ENCODE assay signal across 20 cellular contexts in the genomic region with DNA sequence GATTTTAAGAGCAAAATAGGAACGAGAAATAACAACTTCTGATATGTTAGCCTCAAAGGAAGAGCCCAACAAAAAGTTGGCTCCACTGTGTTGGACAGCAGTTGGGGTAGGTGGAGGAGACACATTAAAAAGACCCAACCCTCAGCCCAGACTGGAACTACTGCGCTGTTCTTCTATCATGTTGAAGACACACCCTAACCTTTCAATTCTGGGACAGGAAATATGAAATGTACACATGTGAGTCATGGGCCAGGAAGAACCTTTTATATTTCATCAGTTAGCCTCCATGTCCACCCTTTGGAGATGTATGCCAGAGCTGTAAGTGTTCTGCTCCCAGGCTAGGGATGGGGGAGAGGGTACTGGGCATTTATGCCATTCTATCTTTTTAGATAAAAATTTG. TPM values are rescaled to one million over a fixed set of nuclear protein-coding genes. Genes with fewer than 3 reads are reported as not detected.
DNase-seq lines count a peak whose midpoint lies in the region; ATAC-seq and TF ChIP-seq lines count a peak whose summit lies in the region.
"Had no signal": no experiment of that assay in that cellular context is flagged by ENCODE, and none has a peak within 500 bp of the region (broad histone marks: within the 10 kb centered on the region; RNA-seq: fewer than 3 reads in every experiment).

No MANE protein-coding gene starts in this region.

- ATAC-seq in mucosa of descending colon (peak; percentile 98), HG02938 (IDR thresholded peaks at IDR 0.05; ENCODE audit: unreplicated experiment) (no peak)
- ATAC-seq: left ventricle myocardium superior, right cardiac atrium, SK-N-SH treated with all-trans-retinoic acid at 6 μM for 48 hours had no signal

- H3K4me3 Mint-ChIP-seq in activated CD4-positive, alpha-beta memory T cell treated with anti-CD3 and anti-CD28 coated beads, Interleukin-2, amount 10 ng/mL, durations not matched to agents 7 days and 5 days: no peak overlapping the region
- no peak overlapping the region for H3K4me3 Mint-ChIP-seq in activated CD4-positive, alpha-beta memory T cell treated with anti-CD3 and anti-CD28 coated beads for 36 hours
- H3K4me3 Mint-ChIP-seq in activated T-helper 2 cell treated with anti-CD3 and anti-CD28 coated beads, Interferon-gamma antibody, Interleukin-2, Interleukin-4, amounts not matched to agents 10 μg/mL and 5 μg/mL and 100 μg/mL, durations not matched to agents 14 hours and 24 hours and 36 hours (ENCODE audit: low read depth): peak overlapping the region; percentile 9
- H3K4me3 Mint-ChIP-seq: CD4-positive, CD25-positive, alpha-beta regulatory T cell had no signal

- no peaks in the 10 kb centered on the region for H3K9me3 ChIP-seq in mucosa of descending colon
- H3K9me3 ChIP-seq: Peyer's patch, vagina had no signal

- no peaks in the 10 kb centered on the region for H3K27me3 Mint-ChIP-seq in activated CD4-positive, alpha-beta memory T cell treated with anti-CD3 and anti-CD28 coated beads, Interleukin-2, amount 10 ng/mL, durations not matched to agents 7 days and 5 days
- H3K27me3 Mint-ChIP-seq in activated CD4-positive, alpha-beta memory T cell treated with anti-CD3 and anti-CD28 coated beads for 36 hours: no peaks in the 10 kb centered on the region
- peaks cover 1% of the 10 kb centered on the region for H3K27me3 Mint-ChIP-seq in activated T-helper 2 cell treated with anti-CD3 and anti-CD28 coated beads, Interferon-gamma antibody, Interleukin-2, Interleukin-4, amounts not matched to agents 10 μg/mL and 5 μg/mL and 100 μg/mL, durations not matched to agents 14 hours and 24 hours and 36 hours (ENCODE audit: low read depth)
- H3K27me3 Mint-ChIP-seq: CD4-positive, CD25-positive, alpha-beta regulatory T cell had no signal

- DNase-seq in activated CD4-positive, alpha-beta memory T cell treated with anti-CD3 and anti-CD28 coated beads, Interleukin-2, amount 10 ng/mL, durations not matched to agents 7 days and 5 days: no peak
- DNase-seq in activated CD4-positive, alpha-beta memory T cell treated with anti-CD3 and anti-CD28 coated beads for 36 hours: no peak
- DNase-seq in HT-29 (ENCODE audit: low spot score) (peak; percentile 39), mucosa of descending colon (no peak), amniotic stem cell (lab: John Stamatoyannopoulos, UW) (no peak), activated gamma-delta T cell (lab: John Stamatoyannopoulos, UW) (no peak)
- no peak for DNase-seq in activated T-helper 2 cell treated with anti-CD3 and anti-CD28 coated beads, Interferon-gamma antibody, Interleukin-2, Interleukin-4, amounts not matched to agents 10 μg/mL and 5 μg/mL and 100 μg/mL, durations not matched to agents 14 hours and 24 hours and 36 hours (ENCODE audit: low spot score)
- DNase-seq: activated effector memory CD4-positive, alpha-beta T cell treated with anti-CD3 and anti-CD28 coated beads, Interleukin-2, amount 50 U/mL, for 16 hours; left ventricle myocardium superior; NCI-H1048; NCI-H2107; NCI-H82; Peyer's patch; right cardiac atrium had no signal

- CTCF ChIA-PET in activated CD4-positive, alpha-beta memory T cell treated with anti-CD3 and anti-CD28 coated beads, Interleukin-2, amount 10 ng/mL, durations not matched to agents 7 days and 5 days (lab: Charles Lee): interaction anchor here (5.4 kb wide), 1 partner anchor 272 kb away, joined by 71 read pairs; the partner anchor contains the start of gene STEAP1
- CTCF ChIA-PET in activated CD4-positive, alpha-beta memory T cell treated with anti-CD3 and anti-CD28 coated beads for 36 hours (lab: Charles Lee): interaction anchor here (7.1 kb wide), 1 partner anchor 272 kb away, joined by 101 read pairs; the partner anchor contains the start of gene STEAP1

- no peak overlapping the region for H3K4me3 ChIP-seq in mucosa of descending colon
- H3K4me3 ChIP-seq: Peyer's patch, vagina had no signal

- POLR2A ChIA-PET in activated CD4-positive, alpha-beta memory T cell treated with anti-CD3 and anti-CD28 coated beads, Interleukin-2, amount 10 ng/mL, durations not matched to agents 7 days and 5 days (lab: Charles Lee): no interaction called here
- POLR2A ChIA-PET in activated CD4-positive, alpha-beta memory T cell treated with anti-CD3 and anti-CD28 coated beads for 36 hours (lab: Charles Lee): interaction anchor here (1.3 kb wide), 1 partner anchor 22 kb away, joined by 6 read pairs; the partner anchor contains the start of gene CLDN12

- intact Hi-C loops in activated CD4-positive, alpha-beta memory T cell treated with anti-CD3 and anti-CD28 coated beads for 36 hours (cut with micrococcal nuclease): loop anchor here (1.0 to 5.0 kb wide), 4 partner anchors 22 to 188 kb away; partner anchors contain the start of genes CFAP69, CLDN12 and GTPBP10
- intact Hi-C loops in activated T-helper 2 cell treated with anti-CD3 and anti-CD28 coated beads, Interferon-gamma antibody, Interleukin-2, Interleukin-4, amounts not matched to agents 10 μg/mL and 5 μg/mL and 100 μg/mL, durations not matched to agents 14 hours and 24 hours and 36 hours (cut with micrococcal nuclease): loop anchor here (1.0 to 10.0 kb wide), 6 partner anchors 22 to 1421 kb away; partner anchors contain the start of genes CLDN12 and GTPBP10
- intact Hi-C loops in mucosa of descending colon (cut with DNase I, micrococcal nuclease): no loop called here

- no peak for TF ChIP-seq CTCF in mucosa of descending colon (IDR thresholded peaks at IDR 0.05)

- peaks cover 20% of the 10 kb centered on the region for H3K4me1 Mint-ChIP-seq in activated CD4-positive, alpha-beta memory T cell treated with anti-CD3 and anti-CD28 coated beads, Interleukin-2, amount 10 ng/mL, durations not matched to agents 7 days and 5 days
- H3K4me1 Mint-ChIP-seq in activated CD4-positive, alpha-beta memory T cell treated with anti-CD3 and anti-CD28 coated beads for 36 hours (ENCODE audit: low read depth): peaks cover 15% of the 10 kb centered on the region
- peaks cover 29% of the 10 kb centered on the region for H3K4me1 Mint-ChIP-seq in activated T-helper 2 cell treated with anti-CD3 and anti-CD28 coated beads, Interferon-gamma antibody, Interleukin-2, Interleukin-4, amounts not matched to agents 10 μg/mL and 5 μg/mL and 100 μg/mL, durations not matched to agents 14 hours and 24 hours and 36 hours (ENCODE audit: low read depth)

- H3K27ac Mint-ChIP-seq in activated CD4-positive, alpha-beta memory T cell treated with anti-CD3 and anti-CD28 coated beads, Interleukin-2, amount 10 ng/mL, durations not matched to agents 7 days and 5 days: peak overlapping the region; percentile 60
- no peak overlapping the region for H3K27ac Mint-ChIP-seq in activated CD4-positive, alpha-beta memory T cell treated with anti-CD3 and anti-CD28 coated beads for 36 hours
- H3K27ac Mint-ChIP-seq in activated T-helper 2 cell treated with anti-CD3 and anti-CD28 coated beads, Interferon-gamma antibody, Interleukin-2, Interleukin-4, amounts not matched to agents 10 μg/mL and 5 μg/mL and 100 μg/mL, durations not matched to agents 14 hours and 24 hours and 36 hours: peak overlapping the region; percentile 80
- H3K27ac Mint-ChIP-seq: CD4-positive, CD25-positive, alpha-beta regulatory T cell had no signal

- no peaks in the 10 kb centered on the region for H3K9me3 Mint-ChIP-seq in activated CD4-positive, alpha-beta memory T cell treated with anti-CD3 and anti-CD28 coated beads, Interleukin-2, amount 10 ng/mL, durations not matched to agents 7 days and 5 days
- no peaks in the 10 kb centered on the region for H3K9me3 Mint-ChIP-seq in activated CD4-positive, alpha-beta memory T cell treated with anti-CD3 and anti-CD28 coated beads for 36 hours
- no peaks in the 10 kb centered on the region for H3K9me3 Mint-ChIP-seq in activated T-helper 2 cell treated with anti-CD3 and anti-CD28 coated beads, Interferon-gamma antibody, Interleukin-2, Interleukin-4, amounts not matched to agents 10 μg/mL and 5 μg/mL and 100 μg/mL, durations not matched to agents 14 hours and 24 hours and 36 hours
- H3K9me3 Mint-ChIP-seq: CD4-positive, CD25-positive, alpha-beta regulatory T cell had no signal

- H3K36me3 Mint-ChIP-seq in activated CD4-positive, alpha-beta memory T cell treated with anti-CD3 and anti-CD28 coated beads, Interleukin-2, amount 10 ng/mL, durations not matched to agents 7 days and 5 days (ENCODE audit: low read depth): no peaks in the 10 kb centered on the region
- H3K36me3 Mint-ChIP-seq in activated CD4-positive, alpha-beta memory T cell treated with anti-CD3 and anti-CD28 coated beads for 36 hours: no peaks in the 10 kb centered on the region
- H3K36me3 Mint-ChIP-seq in activated T-helper 2 cell treated with anti-CD3 and anti-CD28 coated beads, Interferon-gamma antibody, Interleukin-2, Interleukin-4, amounts not matched to agents 10 μg/mL and 5 μg/mL and 100 μg/mL, durations not matched to agents 14 hours and 24 hours and 36 hours (ENCODE audit: low read depth): no peaks in the 10 kb centered on the region
- H3K36me3 Mint-ChIP-seq: CD4-positive, CD25-positive, alpha-beta regulatory T cell had no signal

- no peaks in the 10 kb centered on the region for H3K4me1 ChIP-seq in mucosa of descending colon (ENCODE audit: low read depth)
- H3K4me1 ChIP-seq: Peyer's patch, vagina had no signal

- H3K36me3 ChIP-seq in mucosa of descending colon (ENCODE audit: low read depth): no peaks in the 10 kb centered on the region
- H3K36me3 ChIP-seq: Peyer's patch, vagina had no signal

RNA-seq across cellular contexts. Expression of gene CLDN12, which starts 22.1 kb away (rescaled TPM):
- 1 to 10 TPM; 6.0 to 6.7 TPM for total RNA-seq in activated CD4-positive, alpha-beta memory T cell treated with anti-CD3 and anti-CD28 coated beads, Interleukin-2, amount 10 ng/mL, durations not matched to agents 7 days and 5 days
- total RNA-seq in activated CD4-positive, alpha-beta memory T cell treated with anti-CD3 and anti-CD28 coated beads for 36 hours: 1 to 10 TPM; 6.9 to 8.3 TPM
- 34.5 and 56.8 TPM in 2 replicates for total RNA-seq in HT-29 (2014; rRNA removed; shearing (Covaris generic))
- total RNA-seq in activated T-helper 2 cell treated with anti-CD3 and anti-CD28 coated beads, Interferon-gamma antibody, Interleukin-2, Interleukin-4, amounts not matched to agents 10 μg/mL and 5 μg/mL and 100 μg/mL, durations not matched to agents 14 hours and 24 hours and 36 hours: 7.1 and 7.2 TPM in 2 replicates
- total RNA-seq in mucosa of descending colon: 10 to 100 TPM; 43.4 to 66.6 (median 55.4) TPM

RNA-seq across cellular contexts. Expression of gene PTTG1IP2, which starts 44.1 kb away (rescaled TPM):
- not detected for total RNA-seq in activated CD4-positive, alpha-beta memory T cell treated with anti-CD3 and anti-CD28 coated beads, Interleukin-2, amount 10 ng/mL, durations not matched to agents 7 days and 5 days
- total RNA-seq in activated CD4-positive, alpha-beta memory T cell treated with anti-CD3 and anti-CD28 coated beads for 36 hours: not detected
- not detected in 2 replicates for total RNA-seq in HT-29 (2014; rRNA removed; shearing (Covaris generic))
- not detected in 2 replicates for total RNA-seq in activated T-helper 2 cell treated with anti-CD3 and anti-CD28 coated beads, Interferon-gamma antibody, Interleukin-2, Interleukin-4, amounts not matched to agents 10 μg/mL and 5 μg/mL and 100 μg/mL, durations not matched to agents 14 hours and 24 hours and 36 hours
- not detected for total RNA-seq in mucosa of descending colon
- total RNA-seq: CD4-positive, CD25-positive, alpha-beta regulatory T cell; glomerular endothelial cell; left ventricle myocardium superior; osteoblast; Peyer's patch; right cardiac atrium; vagina had no signal

Comparison
In these comparisons a context has a peak if more than half of its experiments do, and no peak if none do; other contexts are left out.
1. intact Hi-C loops: an anchor here in activated CD4-positive, alpha-beta memory T cell treated with anti-CD3 and anti-CD28 coated beads for 36 hours (1.0 to 5.0 kb wide) and activated T-helper 2 cell treated with anti-CD3 and anti-CD28 coated beads, Interferon-gamma antibody, Interleukin-2, Interleukin-4, amounts not matched to agents 10 μg/mL and 5 μg/mL and 100 μg/mL, durations not matched to agents 14 hours and 24 hours and 36 hours (1.0 to 10.0 kb wide); none called in mucosa of descending colon.